In genomic region chr22:46637711-46638600, GRCh38 we compare ENCODE assay signal across 16 cellular contexts. TPM values are rescaled to one million over a fixed set of nuclear protein-coding genes. Genes with fewer than 3 reads are reported as not detected.
A peak's percentile ranks its signal among the peaks of the same experiment; 100 is the strongest.
DNase-seq lines count a peak whose midpoint lies in the region; ATAC-seq, FAIRE-seq and TF ChIP-seq lines count a peak whose summit lies in the region.
"Had no signal": no experiment of that assay in that cellular context is flagged by ENCODE, and none has a peak within 500 bp of the region (broad histone marks: within the 10 kb centered on the region; RNA-seq: fewer than 3 reads in every experiment).

No MANE protein-coding gene starts in this region.

- H3K4me1 ChIP-seq in cardiac muscle cell (ENCODE audit: low read depth) (peaks cover 24% of the 10 kb centered on the region), adrenal gland (replicated peaks in 1 of 2) (peaks cover 7 to 21% of the 10 kb centered on the region in 2 donors), right lobe of liver (peaks cover 0 to 26% (median 2%) of the 10 kb centered on the region in 4 donors), skeletal muscle tissue (ENCODE audit: control insufficient read depth in 3 of 3, insufficient read depth in 3 of 3, low read length in 3 of 3) (peaks cover 39 to 58% (median 54%) of the 10 kb centered on the region in 3 donors)

- no peak overlapping the region for H3K9ac ChIP-seq in skeletal muscle tissue (ENCODE audit: low read depth in 1 of 3, low read length in 3 of 3)
- H3K9ac ChIP-seq: KMS-11 had no signal

- DNase-seq in cardiac muscle cell (ENCODE audit: low read depth in 1 of 2, low spot score in 1 of 2) (no peak), left ventricle myocardium superior (no peak), adrenal gland (peak in 3 of 7 donors; percentile 48 to 82 (median 60)), right lobe of liver (peak in 2 of 3 donors; percentile 35 to 58), NCI-H82 (lab: John Stamatoyannopoulos, UW) (no peak), urothelium cell line (ENCODE audit: low spot score) (no peak)
- no peak for DNase-seq in activated naive CD4-positive, alpha-beta T cell treated with Interleukin-2 at 50 U/mL for 16 hours
- DNase-seq: CD8-positive, alpha-beta T cell; NCI-H1417 treated with DMSO at 0.1 percent for 48 hours; NCI-H1930; NCI-H524 treated with DMSO at 0.1 percent for 48 hours had no signal

- H3K4me3 ChIP-seq in cardiac muscle cell = no peak overlapping the region
- no peak overlapping the region for H3K4me3 ChIP-seq in adrenal gland
- H3K4me3 ChIP-seq in right lobe of liver = peak overlapping the region; percentile 32 to 66 (median 38)
- no peak overlapping the region for H3K4me3 ChIP-seq in skeletal muscle tissue (ENCODE audit: low read length in 3 of 3)

- H3K9me3 ChIP-seq in cardiac muscle cell (ENCODE audit: low read depth) = no peaks in the 10 kb centered on the region
- H3K9me3 ChIP-seq in adrenal gland (replicated peaks in 1 of 3) = no peaks in the 10 kb centered on the region
- no peaks in the 10 kb centered on the region for H3K9me3 ChIP-seq in right lobe of liver
- H3K9me3 ChIP-seq in skeletal muscle tissue (ENCODE audit: control insufficient read depth in 3 of 3, low read length in 3 of 3) = no peaks in the 10 kb centered on the region

- no peak for FAIRE-seq in urothelium cell line (lab: Jason Lieb, UNC)
- FAIRE-seq: GM12892, GM18507 had no signal

- TF ChIP-seq POLR2A in adrenal gland (IDR thresholded peaks at IDR 0.05) (no peak), right lobe of liver (IDR thresholded peaks at IDR 0.05) (no peak)

- intact Hi-C loops in left ventricle myocardium superior (cut with micrococcal nuclease) (no loop called here), adrenal gland (cut with DNase I) (no loop called here), right lobe of liver (cut with DNase I) (loop anchor here in 1 of 2 donors (10.0 kb wide), 1 partner anchor 53 kb away; no protein-coding TSS in a partner anchor)

- TF ChIP-seq CTCF in cardiac muscle cell (IDR thresholded peaks at IDR 0.05; ENCODE audit: low read depth, low read length) = no peak
- no peak for TF ChIP-seq CTCF in adrenal gland (IDR thresholded peaks at IDR 0.05)
- TF ChIP-seq CTCF in right lobe of liver (IDR thresholded peaks at IDR 0.05) = no peak

- no peaks in the 10 kb centered on the region for H3K36me3 ChIP-seq in cardiac muscle cell
- H3K36me3 ChIP-seq in adrenal gland (replicated peaks in 1 of 2) = no peaks in the 10 kb centered on the region
- no peaks in the 10 kb centered on the region for H3K36me3 ChIP-seq in right lobe of liver
- no peaks in the 10 kb centered on the region for H3K36me3 ChIP-seq in skeletal muscle tissue (ENCODE audit: control insufficient read depth in 3 of 3, insufficient read depth in 3 of 3, low read length in 3 of 3)

- 78 to 85% (median 81%) methylated on average over 12 to 21 of the region's 21 CpGs for WGBS in adrenal gland, 4 donors
- WGBS in right lobe of liver (ENCODE audit: insufficient coverage, low coverage, low lambda C conversion rate, missing lambda C conversion rate) = 41% methylated on average over 9 of the region's 21 CpGs

- peak overlapping the region; percentile 3 for H3K27ac ChIP-seq in cardiac muscle cell
- H3K27ac ChIP-seq in adrenal gland = peak overlapping the region in 4 of 5 donors; percentile 13 to 84 (median 50)
- peak overlapping the region; percentile 92 to 94 (median 94) for H3K27ac ChIP-seq in right lobe of liver
- peak overlapping the region; percentile 7 for H3K27ac ChIP-seq in skeletal muscle tissue (ENCODE audit: low read depth, low read length)
- H3K27ac ChIP-seq: 22Rv1, KMS-11 had no signal

- no peaks in the 10 kb centered on the region for H3K27me3 ChIP-seq in cardiac muscle cell
- H3K27me3 ChIP-seq in adrenal gland = no peaks in the 10 kb centered on the region
- H3K27me3 ChIP-seq in right lobe of liver = no peaks in the 10 kb centered on the region
- H3K27me3 ChIP-seq in skeletal muscle tissue (ENCODE audit: control insufficient read depth in 3 of 3, insufficient read depth in 3 of 3, low read length in 3 of 3) = no peaks in the 10 kb centered on the region

- ATAC-seq in left ventricle myocardium superior (no peak), right lobe of liver (peak; percentile 38 to 70 (median 47))
- ATAC-seq: CD8-positive, alpha-beta T cell had no signal

RNA-seq across cellular contexts. Expression of gene GRAMD4, which starts 17.8 kb away (rescaled TPM):
- 49.3 and 79.3 TPM in 2 replicates for total RNA-seq in cardiac muscle cell
- polyA plus RNA-seq in cardiac muscle cell = 51.8 and 57.5 TPM in 2 replicates
- 94.0 TPM for total RNA-seq in left ventricle myocardium superior
- total RNA-seq in adrenal gland = 100 to 1,000 TPM in 3 of 8 donors, 10 to 100 TPM in 5; 38.8 to 241 (median 80.6) TPM
- 10 to 100 TPM; 18.4 to 93.7 (median 39.0) TPM for polyA plus RNA-seq in adrenal gland
- total RNA-seq in right lobe of liver = 10 to 100 TPM; 29.7 to 72.0 (median 34.8) TPM
- 26.1 TPM for total RNA-seq in skeletal muscle tissue

Comparison
In these comparisons a context has a peak if more than half of its experiments do, and no peak if none do; other contexts are left out.
1. DNase-seq: peak in right lobe of liver (2 of 3); none in cardiac muscle cell (0 of 2), left ventricle myocardium superior (single experiment), NCI-H82 (single experiment), activated naive CD4-positive, alpha-beta T cell treated with Interleukin-2 at 50 U/mL for 16 hours (single experiment) and urothelium cell line (single experiment).
2. H3K27ac ChIP-seq: peak in every context shown above with its lines; median percentile 94 in right lobe of liver; 50 in adrenal gland; 7 in skeletal muscle tissue; 3 in cardiac muscle cell.
3. H3K4me3 ChIP-seq: peak in right lobe of liver (3 of 3); none in cardiac muscle cell (single experiment), adrenal gland (0 of 4) and skeletal muscle tissue (0 of 3).